20 cellular contexts compared by ENCODE assay signal in genomic region chr22:27554841-27555456, GRCh38.
"Had no signal": no experiment of that assay in that cellular context is flagged by ENCODE, and none has a peak within 500 bp of the region (broad histone marks: within the 10 kb centered on the region; RNA-seq: fewer than 3 reads in every experiment).

No MANE protein-coding gene starts in this region.

- H3K36me3 ChIP-seq: brain microvascular endothelial cell, ovary, right lobe of liver, stomach, upper lobe of left lung had no signal

- H3K4me3 Mint-ChIP-seq: activated CD4-positive, alpha-beta T cell treated with anti-CD3 and anti-CD28 coated beads for 36 hours; activated naive CD8-positive, alpha-beta T cell treated with anti-CD3 and anti-CD28 coated beads for 36 hours; central memory CD8-positive, alpha-beta T cell; immature natural killer cell; stimulated activated effector memory CD8-positive, alpha-beta T cell treated with anti-CD3 and anti-CD28 coated beads, Interleukin-12 subunit alpha, Interleukin-12 subunit beta, amount 100 ng/mL, for 72 hours; T-helper 2 cell treated with Interferon-gamma antibody and Interleukin-4, amounts not matched to agents 5 μg/mL and 100 μg/mL, for 36 hours had no signal

- FAIRE-seq: endometrium, small intestine, TTC549 had no signal

- H3K4me1 Mint-ChIP-seq: activated CD4-positive, alpha-beta T cell treated with anti-CD3 and anti-CD28 coated beads for 36 hours; activated naive CD8-positive, alpha-beta T cell treated with anti-CD3 and anti-CD28 coated beads for 36 hours; central memory CD8-positive, alpha-beta T cell; immature natural killer cell; stimulated activated effector memory CD8-positive, alpha-beta T cell treated with anti-CD3 and anti-CD28 coated beads, Interleukin-12 subunit alpha, Interleukin-12 subunit beta, amount 100 ng/mL, for 72 hours had no signal

- DNase-seq: activated CD4-positive, alpha-beta T cell treated with anti-CD3 and anti-CD28 coated beads for 36 hours; activated CD4-positive, alpha-beta T cell treated with anti-CD3 and anti-CD28 coated beads, Interleukin-2, amount 50 U/mL, for 48 hours; activated naive CD8-positive, alpha-beta T cell treated with anti-CD3 and anti-CD28 coated beads for 36 hours; activated T-cell treated with anti-CD3 and anti-CD28 coated beads for 4 hours; brain microvascular endothelial cell; immature natural killer cell; left ventricle myocardium superior; right lobe of liver; stimulated activated CD4-positive, alpha-beta T cell treated with anti-CD3 and anti-CD28 coated beads, Interleukin-4, amount 100 ng/mL, for 24 hours; upper lobe of left lung had no signal

- H3K4me3 ChIP-seq: coronary artery, ovary, right lobe of liver, stomach, testis, upper lobe of left lung had no signal

- H3K27ac ChIP-seq: brain microvascular endothelial cell, coronary artery, ovary, right lobe of liver, stomach, testis, upper lobe of left lung had no signal

- H3K9me3 ChIP-seq: ovary, right lobe of liver, stomach, testis had no signal

- H3K36me3 Mint-ChIP-seq: activated naive CD8-positive, alpha-beta T cell treated with anti-CD3 and anti-CD28 coated beads for 36 hours; immature natural killer cell; stimulated activated effector memory CD8-positive, alpha-beta T cell treated with anti-CD3 and anti-CD28 coated beads, Interleukin-12 subunit alpha, Interleukin-12 subunit beta, amount 100 ng/mL, for 72 hours had no signal

- ATAC-seq: activated CD4-positive, alpha-beta T cell treated with anti-CD3 and anti-CD28 coated beads for 36 hours; right lobe of liver; stimulated activated effector memory CD8-positive, alpha-beta T cell treated with anti-CD3 and anti-CD28 coated beads, Interleukin-12 subunit alpha, Interleukin-12 subunit beta, amount 100 ng/mL, for 72 hours had no signal

- H3K27me3 ChIP-seq: brain microvascular endothelial cell, ovary, right lobe of liver, stomach, testis, upper lobe of left lung had no signal

- H3K27ac Mint-ChIP-seq: activated CD4-positive, alpha-beta T cell treated with anti-CD3 and anti-CD28 coated beads for 36 hours; immature natural killer cell; stimulated activated effector memory CD8-positive, alpha-beta T cell treated with anti-CD3 and anti-CD28 coated beads, Interleukin-12 subunit alpha, Interleukin-12 subunit beta, amount 100 ng/mL, for 72 hours; T-helper 2 cell treated with Interferon-gamma antibody and Interleukin-4, amounts not matched to agents 5 μg/mL and 100 μg/mL, for 36 hours had no signal

- H3K4me1 ChIP-seq: right lobe of liver, upper lobe of left lung had no signal

- H3K27me3 Mint-ChIP-seq: activated CD4-positive, alpha-beta T cell treated with anti-CD3 and anti-CD28 coated beads for 36 hours had no signal

- H3K9me3 Mint-ChIP-seq: central memory CD8-positive, alpha-beta T cell; immature natural killer cell; T-helper 2 cell treated with Interferon-gamma antibody and Interleukin-4, amounts not matched to agents 5 μg/mL and 100 μg/mL, for 36 hours had no signal
